Comparison of ENCODE assay signal across 8 cellular contexts in genomic region chr20:3820901-3821727, GRCh38. TPM values are rescaled to one million over a fixed set of nuclear protein-coding genes. Genes with fewer than 3 reads are reported as not detected.
DNase-seq lines count a peak whose midpoint lies in the region; ATAC-seq and TF ChIP-seq lines count a peak whose summit lies in the region.

No MANE protein-coding gene starts in this region.

- ATAC-seq in GM19023 (IDR thresholded peaks at IDR 0.05; ENCODE audit: unreplicated experiment), result peak; percentile 4
- peak; percentile 25 to 54 (median 38) for ATAC-seq in psoas muscle
- no peak for ATAC-seq in HG03565 (IDR thresholded peaks at IDR 0.05; ENCODE audit: unreplicated experiment)

- H3K27me3 ChIP-seq in psoas muscle (ENCODE audit: insufficient read depth in 3 of 3, low read length in 2 of 3), result no peaks in the 10 kb centered on the region

- peaks cover 7 to 43% of the 10 kb centered on the region in 2 donors for H3K36me3 ChIP-seq in psoas muscle (ENCODE audit: insufficient read depth in 1 of 2, low read depth in 1 of 2)

- H3K4me1 ChIP-seq in psoas muscle, result peaks cover 13% of the 10 kb centered on the region

- peak overlapping the region; percentile 98 for H3K4me3 ChIP-seq in NB4 (ENCODE audit: low read depth, low read length)
- H3K4me3 ChIP-seq in epithelial cell of proximal tubule (ENCODE audit: low read depth, low read length), result peak overlapping the region; percentile 74
- H3K4me3 ChIP-seq in psoas muscle, result peak overlapping the region; percentile 83

- DNase-seq in NB4 (ENCODE audit: low read depth) (no peak), epithelial cell of proximal tubule (ENCODE audit: low read depth) (no peak), psoas muscle (peak; percentile 41 to 66), NCI-H2029 (lab: John Stamatoyannopoulos, UW) (no peak), NCI-H524 treated with DMSO at 0.1 percent for 48 hours (lab: John Stamatoyannopoulos, UW) (no peak), NCI-H146 (lab: John Stamatoyannopoulos, UW) (no peak)

- intact Hi-C loops in psoas muscle (cut with DNase I), result loop anchor here (1.0 to 5.0 kb wide), 3 partner anchors 26 to 34 kb away; partner anchors contain the start of genes CENPB (in 1 of the 2) and MAVS (in 1 of the 2)

- no peak for TF ChIP-seq POLR2A in NB4 (IDR thresholded peaks at IDR 0.05; ENCODE audit: extremely low read depth, insufficient read length)

- no peaks in the 10 kb centered on the region for H3K9me3 ChIP-seq in psoas muscle

- peak overlapping the region; percentile 96 for H3K27ac ChIP-seq in psoas muscle

- 18 to 26% (median 18%) methylated on average over 20 of the region's 20 CpGs for WGBS in psoas muscle, 3 donors

- TF ChIP-seq CTCF in NB4 (IDR thresholded peaks at IDR 0.05; ENCODE audit: low read depth, low read length) (no peak), epithelial cell of proximal tubule (conservative IDR thresholded peaks at IDR 0.05; ENCODE audit: low read depth, low read length) (no peak), psoas muscle (IDR thresholded peaks at IDR 0.05) (no peak)

RNA-seq across cellular contexts. Expression of gene AP5S1, which starts 0.8 kb away (rescaled TPM):
- total RNA-seq in epithelial cell of proximal tubule (14.4 and 22.5 TPM in 2 replicates), psoas muscle (10 to 100 TPM; 11.8 to 17.5 (median 12.1) TPM)
- polyA plus RNA-seq in psoas muscle, result 10 to 100 TPM; 11.0 to 25.2 (median 12.9) TPM

RNA-seq across cellular contexts. Expression of gene CDC25B, which starts 25.0 kb away (rescaled TPM):
- 42.3 and 46.6 TPM in 2 replicates for total RNA-seq in epithelial cell of proximal tubule
- total RNA-seq in psoas muscle, result 1 to 10 TPM; 7.1 to 9.1 (median 8.4) TPM
- 1 to 10 TPM; 5.1 to 6.8 (median 6.6) TPM for polyA plus RNA-seq in psoas muscle

RNA-seq across cellular contexts. Expression of gene MAVS, which starts 25.5 kb away (rescaled TPM):
- total RNA-seq in epithelial cell of proximal tubule (20.8 and 22.2 TPM in 2 replicates), psoas muscle (10 to 100 TPM; 49.7 to 61.3 (median 50.7) TPM)
- 10 to 100 TPM; 14.0 to 32.4 (median 19.2) TPM for polyA plus RNA-seq in psoas muscle

RNA-seq across cellular contexts. Expression of gene CENPB, which starts 34.6 kb away (rescaled TPM):
- total RNA-seq in epithelial cell of proximal tubule, result 82.3 and 99.8 TPM in 2 replicates
- 100 to 1,000 TPM in 1 of 4 donors, 10 to 100 TPM in 3; 74.3 to 129 (median 97.8) TPM for total RNA-seq in psoas muscle
- 100 to 1,000 TPM in 2 of 3 donors, 10 to 100 TPM in 1; 84.0 to 144 (median 116) TPM for polyA plus RNA-seq in psoas muscle

RNA-seq across cellular contexts. Expression of gene SPEF1, which starts 39.9 kb away (rescaled TPM):
- total RNA-seq in epithelial cell of proximal tubule (0.92 TPM in 1 of 2 replicates, not detected in the other), psoas muscle (under 1 TPM in 1 of 4 donors, not detected in 3; 0.13 TPM)
- 1 to 10 TPM in 1 of 3 donors, under 1 TPM in 2; 0.12 to 1.7 (median 0.35) TPM for polyA plus RNA-seq in psoas muscle

Comparison
In these comparisons a context has a peak if more than half of its experiments do, and no peak if none do; other contexts are left out.
1. DNase-seq: peak in psoas muscle (2 of 2); none in NB4 (single experiment), epithelial cell of proximal tubule (single experiment), NCI-H2029 (single experiment), NCI-H524 treated with DMSO at 0.1 percent for 48 hours (single experiment) and NCI-H146 (single experiment).
2. Peak in every context shown above with its lines, with median percentiles within 50 percentile points of each other: H3K4me3 ChIP-seq.